In the genomic region with DNA sequence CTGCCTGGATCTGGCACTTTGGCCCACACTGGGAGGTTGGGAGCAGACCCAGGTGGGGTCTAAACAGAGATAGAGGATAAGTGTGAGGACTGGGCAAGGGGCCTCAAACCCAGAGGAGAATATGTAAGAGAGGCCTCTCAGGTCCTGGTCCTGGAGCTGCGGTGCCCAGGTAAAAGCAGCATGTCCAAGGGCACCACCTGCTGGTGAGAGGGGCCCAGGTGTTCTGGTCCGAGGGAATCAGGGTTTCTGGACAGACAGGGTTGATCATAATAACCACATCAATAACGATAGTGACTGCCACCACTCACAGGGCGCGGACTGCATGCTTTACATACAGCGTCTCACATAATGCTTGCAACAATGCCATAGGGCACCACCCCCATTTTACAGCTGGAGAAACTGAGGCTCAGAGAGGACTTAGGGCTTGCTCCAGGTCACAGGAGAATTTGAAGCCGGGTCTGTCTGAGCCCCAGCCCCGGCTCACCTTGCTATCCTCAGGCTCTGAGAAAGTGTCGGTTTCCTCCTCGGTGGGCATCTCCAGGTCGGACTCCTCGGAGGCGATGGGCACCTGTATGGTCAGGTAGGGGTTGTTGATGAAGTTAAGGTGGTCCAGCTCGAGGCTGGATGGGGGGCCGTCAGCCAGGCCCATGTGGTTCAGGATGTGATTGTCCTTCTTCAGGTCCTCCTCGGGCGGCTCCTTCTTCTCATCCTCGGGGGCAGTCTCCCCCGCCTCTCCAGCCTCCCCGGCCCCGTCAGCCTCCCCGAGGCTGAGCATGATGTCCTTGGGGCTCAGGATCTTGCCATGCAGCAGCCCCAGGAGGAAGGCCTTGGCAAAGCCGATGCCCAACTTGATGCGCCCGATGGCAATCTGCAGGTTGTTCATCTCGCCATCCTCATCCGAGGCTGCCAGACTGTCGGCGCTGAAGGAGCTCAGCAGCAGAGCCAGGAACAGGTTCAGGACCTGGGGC, we compare ENCODE assay signal across 9 cellular contexts. TPM values are rescaled to one million over a fixed set of nuclear protein-coding genes. Genes with fewer than 3 reads are reported as not detected.
DNase-seq lines count a peak whose midpoint lies in the region; ATAC-seq and TF ChIP-seq lines count a peak whose summit lies in the region.
"Had no signal": no experiment of that assay in that cellular context is flagged by ENCODE, and none has a peak within 500 bp of the region (broad histone marks: within the 10 kb centered on the region; RNA-seq: fewer than 3 reads in every experiment).

No MANE protein-coding gene starts in this region.

- no peak; the same call in 1 of the 2 replicates for TF ChIP-seq CTCF in RWPE1 (conservative IDR thresholded peaks at IDR 0.05; ENCODE audit: low read depth)

- POLR2A ChIA-PET in RWPE1 (lab: Yijun Ruan, JAX; ENCODE audit: low non-redundant PET), result no interaction called here

- DNase-seq in stimulated activated CD4-positive, alpha-beta T cell treated with anti-CD3 and anti-CD28 coated beads, Interleukin-15, amount 100 ng/mL, for 24 hours, result peak; percentile 48
- no peak for DNase-seq in stimulated activated CD4-positive, alpha-beta T cell treated with anti-CD3 and anti-CD28 coated beads, Interleukin-2, amount 100 ng/mL, for 48 hours
- DNase-seq in RWPE1 (ENCODE audit: low spot score) (peak; percentile 54), germinal center (ENCODE audit: low spot score) (peak; percentile 79), ureter (ENCODE audit: low spot score) (peak; percentile 59), CD1c-positive myeloid dendritic cell (ENCODE audit: extremely low spot score) (no peak), AML-193 (lab: John Stamatoyannopoulos, UW) (no peak)

- H3K27ac ChIP-seq in RWPE1, result no peak overlapping the region

- no peak for ATAC-seq in GM21737 (IDR thresholded peaks at IDR 0.05; ENCODE audit: unreplicated experiment)

- CTCF ChIA-PET in RWPE1 (lab: Yijun Ruan, JAX), result interaction anchor here (0.5 to 3.7 kb wide), 8 partner anchors 9 to 267 kb away, joined by 3 to 14 read pairs (median 4); a partner anchor contains a TSS

RNA-seq across cellular contexts. Expression of a gene that starts 19.1 kb away (rescaled TPM):
- total RNA-seq in ureter, result 12.5 TPM

RNA-seq across cellular contexts. Expression of a gene that starts 21.5 kb away (rescaled TPM):
- 2.2 TPM for total RNA-seq in ureter
- total RNA-seq: HT1080 had no signal

RNA-seq across cellular contexts. Expression of a gene that starts 32.6 kb away (rescaled TPM):
- not detected for total RNA-seq in ureter
- total RNA-seq: HT1080 had no signal

RNA-seq across cellular contexts. Expression of a gene that starts 40.2 kb away (rescaled TPM):
- not detected for total RNA-seq in ureter
- total RNA-seq: HT1080 had no signal

RNA-seq across cellular contexts. Expression of a gene that starts 46.9 kb away (rescaled TPM):
- 3.5 TPM for total RNA-seq in ureter

Comparison
In these comparisons a context has a peak if more than half of its experiments do, and no peak if none do; other contexts are left out.
1. DNase-seq: peak in stimulated activated CD4-positive, alpha-beta T cell treated with anti-CD3 and anti-CD28 coated beads, Interleukin-15, amount 100 ng/mL, for 24 hours (single experiment), RWPE1 (single experiment), germinal center (single experiment) and ureter (single experiment); none in stimulated activated CD4-positive, alpha-beta T cell treated with anti-CD3 and anti-CD28 coated beads, Interleukin-2, amount 100 ng/mL, for 48 hours (0 of 2), CD1c-positive myeloid dendritic cell (single experiment) and AML-193 (0 of 2).